In genomic region chr6:33776186-33776585, GRCh38 we compare ENCODE assay signal across 29 cellular contexts. TPM values are rescaled to one million over a fixed set of nuclear protein-coding genes. Genes with fewer than 3 reads are reported as not detected.
"Had no signal": no experiment of that assay in that cellular context is flagged by ENCODE, and none has a peak within 500 bp of the region (broad histone marks: within the 10 kb centered on the region; RNA-seq: fewer than 3 reads in every experiment).

No MANE protein-coding gene starts in this region.

- H3K27ac ChIP-seq: brain microvascular endothelial cell, SJSA1 had no signal

- H3K27me3 Mint-ChIP-seq: activated CD8-positive, alpha-beta T cell treated with anti-CD3 and anti-CD28 coated beads for 36 hours; activated naive CD4-positive, alpha-beta T cell treated with anti-CD3 and anti-CD28 coated beads, Interleukin-2, amount 50 U/mL, for 24 hours had no signal

- ATAC-seq: activated CD4-positive, CD25-positive, alpha-beta regulatory T cell treated with anti-CD3 and anti-CD28 coated beads, Interleukin-2, amount 50 U/mL, for 24 hours; activated CD8-positive, alpha-beta T cell treated with anti-CD3 and anti-CD28 coated beads for 36 hours; K562; Panc1; SK-N-SH treated with all-trans-retinoic acid at 6 μM for 48 hours had no signal

- H3K27ac Mint-ChIP-seq: activated CD8-positive, alpha-beta T cell treated with anti-CD3 and anti-CD28 coated beads for 36 hours; activated naive CD4-positive, alpha-beta T cell treated with anti-CD3 and anti-CD28 coated beads, Interleukin-2, amount 50 U/mL, for 24 hours; activated T-helper 1 cell treated with anti-CD3 and anti-CD28 coated beads, Interleukin-12 subunit alpha, Interleukin-12 subunit beta, Interleukin-2, Interleukin-4 antibody, amounts not matched to agents 30 ng/mL and 10 ng/mL and 1 ng/mL, durations not matched to agents 14 hours and 24 hours and 36 hours had no signal

- FAIRE-seq: K562 had no signal

- H3K9me3 Mint-ChIP-seq: activated CD8-positive, alpha-beta T cell treated with anti-CD3 and anti-CD28 coated beads for 36 hours; activated naive CD4-positive, alpha-beta T cell treated with anti-CD3 and anti-CD28 coated beads, Interleukin-2, amount 50 U/mL, for 24 hours; activated T-helper 1 cell treated with anti-CD3 and anti-CD28 coated beads, Interleukin-12 subunit alpha, Interleukin-12 subunit beta, Interleukin-2, Interleukin-4 antibody, amounts not matched to agents 30 ng/mL and 10 ng/mL and 1 ng/mL, durations not matched to agents 14 hours and 24 hours and 36 hours had no signal

- H3K27me3 ChIP-seq: brain microvascular endothelial cell, SJSA1 had no signal

- DNase-seq: activated CD4-positive, alpha-beta T cell treated with anti-CD3 and anti-CD28 coated beads for 4 hours; activated CD8-positive, alpha-beta memory T cell treated with anti-CD3 and anti-CD28 coated beads, Interleukin-2, amount 50 U/mL, for 4 hours; activated CD8-positive, alpha-beta T cell treated with anti-CD3 and anti-CD28 coated beads for 36 hours; activated effector memory CD4-positive, alpha-beta T cell treated with Interleukin-2 at 50 U/mL for 16 hours; brain microvascular endothelial cell; cerebellar nuclear complex; Karpas-422; MM.1S; NCI-H1105; NCI-H1436; NCI-H187; NCI-H2081; NCI-H510A treated with DMSO at 0.1 percent for 48 hours; NCI-H69; NK-92 treated with Interleukin-12 subunit alpha and Interleukin-12 subunit beta, amount 100 ng/mL, for 24 hours; OCI-M1; RPMI8226; SHP77; SW 1271 had no signal

- H3K4me3 ChIP-seq: K562, SJSA1 had no signal

- H3K4me3 Mint-ChIP-seq: activated CD8-positive, alpha-beta T cell treated with anti-CD3 and anti-CD28 coated beads for 36 hours; activated naive CD4-positive, alpha-beta T cell treated with anti-CD3 and anti-CD28 coated beads, Interleukin-2, amount 50 U/mL, for 24 hours; activated T-helper 1 cell treated with anti-CD3 and anti-CD28 coated beads, Interleukin-12 subunit alpha, Interleukin-12 subunit beta, Interleukin-2, Interleukin-4 antibody, amounts not matched to agents 30 ng/mL and 10 ng/mL and 1 ng/mL, durations not matched to agents 14 hours and 24 hours and 36 hours had no signal

- H3K9me3 ChIP-seq: SJSA1 had no signal

RNA-seq across cellular contexts. Expression of gene MLN, which starts 27.6 kb away (rescaled TPM):
- total RNA-seq: activated CD8-positive, alpha-beta T cell treated with anti-CD3 and anti-CD28 coated beads for 36 hours; activated T-helper 1 cell treated with anti-CD3 and anti-CD28 coated beads, Interleukin-12 subunit alpha, Interleukin-12 subunit beta, Interleukin-2, Interleukin-4 antibody, amounts not matched to agents 30 ng/mL and 10 ng/mL and 1 ng/mL, durations not matched to agents 14 hours and 24 hours and 36 hours; cardiac septum; K562; SJSA1; T-helper 1 cell treated with Interleukin-12 subunit alpha and Interleukin-12 subunit beta and Interleukin-4 antibody, amounts not matched to agents 30 ng/mL and 1 ng/mL, for 36 hours had no signal
- polyA plus RNA-seq: adipose tissue, K562 had no signal

RNA-seq across cellular contexts. Expression of gene IP6K3, which starts 29.5 kb away (rescaled TPM):
- total RNA-seq: activated CD8-positive, alpha-beta T cell treated with anti-CD3 and anti-CD28 coated beads for 36 hours; activated T-helper 1 cell treated with anti-CD3 and anti-CD28 coated beads, Interleukin-12 subunit alpha, Interleukin-12 subunit beta, Interleukin-2, Interleukin-4 antibody, amounts not matched to agents 30 ng/mL and 10 ng/mL and 1 ng/mL, durations not matched to agents 14 hours and 24 hours and 36 hours; K562; T-helper 1 cell treated with Interleukin-12 subunit alpha and Interleukin-12 subunit beta and Interleukin-4 antibody, amounts not matched to agents 30 ng/mL and 1 ng/mL, for 36 hours had no signal
- polyA plus RNA-seq: K562 had no signal
